9 cellular contexts compared by ENCODE assay signal in genomic region chr10:102800601-102801335, GRCh38. TPM values are rescaled to one million over a fixed set of nuclear protein-coding genes. Genes with fewer than 3 reads are reported as not detected.
DNase-seq lines count a peak whose midpoint lies in the region; ATAC-seq and TF ChIP-seq lines count a peak whose summit lies in the region.
"Had no signal": no experiment of that assay in that cellular context is flagged by ENCODE, and none has a peak within 500 bp of the region (broad histone marks: within the 10 kb centered on the region; RNA-seq: fewer than 3 reads in every experiment).

No MANE protein-coding gene starts in this region.

- no peak for DNase-seq in ascending aorta (ENCODE audit: low spot score in 2 of 2)
- DNase-seq in lung (ENCODE audit: low spot score): no peak
- DNase-seq in stomach: no peak
- no peak for DNase-seq in GDM1 (lab: John Stamatoyannopoulos, UW)
- no peak for DNase-seq in CD1c-positive myeloid dendritic cell (ENCODE audit: extremely low spot score)
- DNase-seq in SW480 (ENCODE audit: low spot score): no peak
- DNase-seq: EL, T-helper 9 cell had no signal

- H3K27me3 ChIP-seq in HUES48 (ENCODE audit: control insufficient read depth, insufficient read depth, low read length): no peaks in the 10 kb centered on the region
- no peaks in the 10 kb centered on the region for H3K27me3 ChIP-seq in ascending aorta
- H3K27me3 ChIP-seq in lung (ENCODE audit: control insufficient read depth, insufficient read depth): no peaks in the 10 kb centered on the region
- no peaks in the 10 kb centered on the region for H3K27me3 ChIP-seq in stomach

- TF ChIP-seq EP300 in stomach (IDR thresholded peaks at IDR 0.05): no peak

- H3K27ac ChIP-seq in HUES48 (ENCODE audit: low read depth, low read length) (peak overlapping the region; percentile 72), ascending aorta (peak overlapping the region; percentile 85 to 88), lung (ENCODE audit: low read depth in 1 of 2, low read length in 1 of 2) (peak overlapping the region; percentile 38 to 72), stomach (peak overlapping the region; percentile 82 to 88 (median 87))

- WGBS in lung, 2 donors: 62 to 78% methylated on average over 10 of the region's 10 CpGs
- 46 to 58% (median 56%) methylated on average over 10 of the region's 10 CpGs for WGBS in stomach, 5 donors

- no peak overlapping the region for H3K9ac ChIP-seq in HUES48 (ENCODE audit: low read depth, low read length)

- TF ChIP-seq CTCF in ascending aorta (IDR thresholded peaks at IDR 0.05) (no peak), lung (IDR thresholded peaks at IDR 0.05; ENCODE audit: control extremely low read depth, extremely low read depth) (no peak), stomach (IDR thresholded peaks at IDR 0.05) (no peak)

- H3K4me1 ChIP-seq in HUES48 (ENCODE audit: control insufficient read depth, insufficient read depth, low read length) (peaks cover 38% of the 10 kb centered on the region), ascending aorta (peaks cover 36 to 66% of the 10 kb centered on the region in 2 donors), lung (ENCODE audit: control insufficient read depth in 2 of 2, insufficient read depth in 2 of 2, low read length in 2 of 2) (peaks cover 17 to 31% of the 10 kb centered on the region in 2 donors), stomach (peaks cover 59 to 89% (median 72%) of the 10 kb centered on the region in 4 donors)

- no peak for TF ChIP-seq POLR2A in stomach (IDR thresholded peaks at IDR 0.05)

- H3K4me3 ChIP-seq in HUES48 (ENCODE audit: low read depth, low read length) (no peak overlapping the region), ascending aorta (peak overlapping the region in 1 of 2 donors; percentile 29), lung (no peak overlapping the region), stomach (no peak overlapping the region)

- H3K9me3 ChIP-seq in HUES48 (ENCODE audit: control insufficient read depth, insufficient read depth, low read length) (no peaks in the 10 kb centered on the region), ascending aorta (no peaks in the 10 kb centered on the region), lung (ENCODE audit: control insufficient read depth in 2 of 2, insufficient read depth in 1 of 2, low read length in 1 of 2) (no peaks in the 10 kb centered on the region), stomach (no peaks in the 10 kb centered on the region)

- ATAC-seq in lung (ENCODE audit: insufficient read depth, low FRiP score): no peak

- H3K36me3 ChIP-seq in HUES48 (ENCODE audit: control insufficient read depth, insufficient read depth, low read length) (0 out of 2 replicates have a peak, but pooled peaks cover 6% of the 10 kb centered on the region), ascending aorta (peaks cover 18 to 27% of the 10 kb centered on the region in 2 donors), lung (ENCODE audit: control insufficient read depth in 2 of 2, insufficient read depth in 2 of 2, low read length in 2 of 2) (peaks cover 0 to 24% of the 10 kb centered on the region in 2 donors), stomach (peaks cover 15 to 37% (median 20%) of the 10 kb centered on the region in 4 donors)

- intact Hi-C loops in ascending aorta (cut with DNase I) (loop anchor here (2.0 to 5.0 kb wide), 2 partner anchors 14 to 48 kb away; no protein-coding TSS in a partner anchor), stomach (cut with DNase I; ENCODE audit: low total_unique reads) (no loop called here)

RNA-seq across cellular contexts. Expression of gene CYP17A1, which starts 36.4 kb away (rescaled TPM):
- total RNA-seq in ascending aorta (116 TPM), lung (1 to 10 TPM; 2.1 to 3.7 TPM), stomach (not detected)
- polyA plus RNA-seq in lung (1 to 10 TPM in 1 of 2 donors, under 1 TPM in 1; 0.39 to 1.2 TPM), stomach (100 to 1,000 TPM in 1 of 3 donors, under 1 TPM in 2; 0.30 to 106 (median 0.37) TPM)

RNA-seq across cellular contexts. Expression of gene BORCS7, which starts 53.3 kb away (rescaled TPM):
- 57.2 TPM for total RNA-seq in ascending aorta
- 10 to 100 TPM; 17.6 to 37.1 TPM for total RNA-seq in lung
- polyA plus RNA-seq in lung: 10 to 100 TPM; 20.0 to 31.2 TPM
- 10 to 100 TPM in 4 of 5 donors, 1 to 10 TPM in 1; 9.9 to 59.3 (median 32.6) TPM for total RNA-seq in stomach
- polyA plus RNA-seq in stomach: 10 to 100 TPM; 20.0 to 39.0 (median 33.1) TPM

RNA-seq across cellular contexts. Expression of gene WBP1L, which starts 57.0 kb away (rescaled TPM):
- total RNA-seq in ascending aorta (107 TPM), lung (10 to 100 TPM; 42.7 to 47.6 TPM), stomach (100 to 1,000 TPM in 1 of 5 donors, 10 to 100 TPM in 4; 25.5 to 140 (median 43.3) TPM)
- polyA plus RNA-seq in lung (10 to 100 TPM; 19.1 to 52.3 TPM), stomach (10 to 100 TPM; 15.1 to 27.5 (median 25.4) TPM)

Comparison
In these comparisons a context has a peak if more than half of its experiments do, and no peak if none do; other contexts are left out.
1. RNA of gene CYP17A1, which starts 36.4 kb away (total RNA-seq): 116 TPM in ascending aorta (single experiment); 2.1 to 3.7 TPM in lung and not detected in stomach; every median in the first group is over 10 times any median in the second.
2. Peak in every context shown above with its lines, with median percentiles within 50 percentile points of each other: H3K27ac ChIP-seq.